ENCODE assay signal across 8 cellular contexts in the genomic region with DNA sequence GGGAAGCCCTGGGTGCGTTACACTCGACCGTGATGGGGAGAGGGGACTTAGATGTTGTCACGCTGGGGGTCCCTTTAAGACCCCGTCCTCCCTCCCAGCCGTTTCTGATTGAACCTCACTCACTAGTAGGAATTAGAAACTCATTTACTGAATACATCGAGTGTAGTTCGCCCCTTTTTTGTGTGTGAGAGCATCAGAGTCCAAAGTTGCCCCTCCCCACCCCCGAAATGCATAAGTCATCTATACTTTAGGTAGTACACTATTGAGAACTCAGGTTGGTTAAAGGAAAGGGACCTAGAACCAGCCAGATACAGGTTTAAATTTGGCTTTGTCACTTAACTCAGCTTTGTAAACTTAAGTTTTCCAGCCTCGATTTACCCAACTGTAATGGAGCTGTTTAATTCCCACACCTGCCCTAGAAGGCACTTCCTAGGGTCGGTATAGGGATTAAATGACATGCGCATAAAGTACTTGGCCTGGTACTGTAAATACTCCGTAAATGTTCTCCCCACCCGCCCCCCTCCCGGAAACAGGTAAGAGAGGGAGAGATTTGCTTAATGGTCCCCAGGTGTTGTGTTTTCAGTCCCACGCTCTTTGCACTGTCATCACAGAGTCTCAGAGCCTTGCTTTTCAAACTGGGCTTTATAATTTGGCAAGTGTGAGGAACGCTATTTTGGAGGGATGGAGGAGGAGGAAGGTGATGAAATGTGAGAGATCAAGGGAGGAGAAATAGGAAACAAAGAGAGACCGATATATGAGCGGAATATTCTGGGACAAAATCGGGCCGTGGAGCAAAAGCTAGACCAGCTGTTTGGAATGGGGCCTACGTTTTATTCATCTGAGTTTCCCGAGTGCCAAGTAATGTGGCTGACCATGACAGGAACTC. TPM values are rescaled to one million over a fixed set of nuclear protein-coding genes. Genes with fewer than 3 reads are reported as not detected.
DNase-seq lines count a peak whose midpoint lies in the region; ATAC-seq and TF ChIP-seq lines count a peak whose summit lies in the region.

No MANE protein-coding gene starts in this region.

- peak overlapping the region; percentile 72 for H3K9ac ChIP-seq in H9 (ENCODE audit: extremely low read depth, insufficient read length, low read length)
- H3K9ac ChIP-seq in skeletal muscle tissue (ENCODE audit: low read depth in 1 of 3, low read length in 3 of 3): peak overlapping the region; percentile 55 to 90 (median 84)

- POLR2A ChIA-PET in AG04449 (lab: Yijun Ruan, JAX): interaction anchor here (1.5 kb wide), 1 partner anchor 70 kb away, joined by 7 read pairs; no protein-coding TSS in a partner anchor
- POLR2A ChIA-PET in activated B cell treated with CpG ODN at 0.5 μM for 24 hours (lab: Charles Lee): interaction anchor here (0.8 to 2.1 kb wide), 18 partner anchors 11 to 1290 kb away, joined by 3 to 29 read pairs (median 5); a partner anchor contains a TSS

- no CpG with 5 or more reads among the region's 23 CpGs for WGBS in H9 (ENCODE audit: extremely low coverage, insufficient read length, low lambda C conversion rate)
- 0 to 1% methylated on average over 12 to 16 of the region's 23 CpGs for WGBS in gastroesophageal sphincter (ENCODE audit: low coverage in 1 of 2), 2 donors

- H3K56ac ChIP-seq in H9 (ENCODE audit: insufficient read length, low read depth, low read length): no peak overlapping the region

- H3K27me3 ChIP-seq in H9 (ENCODE audit: insufficient read depth, low read length): no peaks in the 10 kb centered on the region
- no peaks in the 10 kb centered on the region for H3K27me3 ChIP-seq in gastroesophageal sphincter
- no peaks in the 10 kb centered on the region for H3K27me3 ChIP-seq in skeletal muscle tissue (ENCODE audit: control insufficient read depth in 3 of 3, insufficient read depth in 3 of 3, low read length in 3 of 3)

- H4K5ac ChIP-seq in H9 (ENCODE audit: insufficient read length, low read depth, low read length): no peak overlapping the region

- peaks cover 3% of the 10 kb centered on the region; the same call in 1 of the 2 replicates for H3K4me1 ChIP-seq in H9 (ENCODE audit: insufficient read depth, low read length)
- H3K4me1 ChIP-seq in gastroesophageal sphincter: peaks cover 0 to 53% (median 7%) of the 10 kb centered on the region in 3 donors
- peaks cover 27 to 38% (median 32%) of the 10 kb centered on the region in 3 donors for H3K4me1 ChIP-seq in skeletal muscle tissue (ENCODE audit: control insufficient read depth in 3 of 3, insufficient read depth in 3 of 3, low read length in 3 of 3)

- H3K9me3 ChIP-seq in H9 (ENCODE audit: control insufficient read depth, low read depth, low read length) (no peaks in the 10 kb centered on the region), gastroesophageal sphincter (no peaks in the 10 kb centered on the region), skeletal muscle tissue (ENCODE audit: control insufficient read depth in 3 of 3, low read length in 3 of 3) (no peaks in the 10 kb centered on the region)

- H3K4me3 ChIP-seq in AG04449 (ENCODE audit: low read depth, low read length): peak overlapping the region; percentile 87
- H3K4me3 ChIP-seq in gastroesophageal sphincter: peak overlapping the region; percentile 81 to 99
- peak overlapping the region; percentile 67 to 93 (median 90) for H3K4me3 ChIP-seq in skeletal muscle tissue (ENCODE audit: low read length in 3 of 3)

- no peak overlapping the region for H2BK15ac ChIP-seq in H9 (ENCODE audit: low read depth, low read length)

- H2AK5ac ChIP-seq in H9 (ENCODE audit: insufficient read length, low read length): no peak overlapping the region

- H3K4me2 ChIP-seq in H9 (ENCODE audit: insufficient read depth, insufficient read length, low read length): peak overlapping the region; percentile 100

- H2BK20ac ChIP-seq in H9 (ENCODE audit: low read depth, low read length, poor library complexity, severe bottlenecking): no peak overlapping the region

- TF ChIP-seq POLR2A in gastroesophageal sphincter (IDR thresholded peaks at IDR 0.05): no peak

- H3K36me3 Mint-ChIP-seq in H9 (ENCODE audit: insufficient read depth in 1 of 3, low read depth in 3 of 3) (peaks cover 8 to 25% (median 21%) of the 10 kb centered on the region in 3 experiments; a peak in 6 of 7 replicates), activated B cell treated with CpG ODN at 0.5 μM for 24 hours (ENCODE audit: low read depth) (peaks cover 36% of the 10 kb centered on the region)

- DNase-seq in AG04449 (ENCODE audit: low read depth, low spot score) (no peak), H9 (peak; percentile 48), activated B cell treated with CpG ODN at 0.5 μM for 24 hours (no peak), Kasumi-1 (lab: John Stamatoyannopoulos, UW) (no peak), COLO829 (ENCODE audit: low spot score) (no peak)

- H3K79me1 ChIP-seq in H9 (ENCODE audit: insufficient read depth, low read depth, low read length, poor library complexity, severe bottlenecking): peaks cover 10% of the 10 kb centered on the region

- peak overlapping the region; percentile 8 for H2BK5ac ChIP-seq in H9 (ENCODE audit: insufficient read length, low read length)

- H2BK120ac ChIP-seq in H9 (ENCODE audit: low read depth, low read length, poor library complexity, severe bottlenecking): no peak overlapping the region

- no peak overlapping the region for H4K91ac ChIP-seq in H9 (ENCODE audit: insufficient read length, low read depth, low read length)

- intact Hi-C loops in activated B cell treated with CpG ODN at 0.5 μM for 24 hours (cut with micrococcal nuclease): loop anchor here (2.0 to 10.0 kb wide), 5 partner anchors 78 to 1562 kb away; a partner anchor contains a TSS

- H3K27me3 Mint-ChIP-seq in H9 (ENCODE audit: low read depth): peaks cover 4% of the 10 kb centered on the region
- H3K27me3 Mint-ChIP-seq in activated B cell treated with CpG ODN at 0.5 μM for 24 hours: no peaks in the 10 kb centered on the region

- no peak overlapping the region for H3K4ac ChIP-seq in H9 (ENCODE audit: low read depth, low read length)

- no peak overlapping the region for H3K14ac ChIP-seq in H9 (ENCODE audit: insufficient read depth, low read length)

- peaks cover 0 to 36% of the 10 kb centered on the region in 2 donors for H3K36me3 ChIP-seq in gastroesophageal sphincter
- peaks cover 10 to 20% (median 17%) of the 10 kb centered on the region in 3 donors for H3K36me3 ChIP-seq in skeletal muscle tissue (ENCODE audit: control insufficient read depth in 3 of 3, insufficient read depth in 3 of 3, low read length in 3 of 3)

- ATAC-seq in activated B cell treated with CpG ODN at 0.5 μM for 24 hours (ENCODE audit: low read depth) (no peak), gastroesophageal sphincter (no peak)
- no peak for ATAC-seq in activated CD4-positive, CD25-positive, alpha-beta regulatory T cell treated with anti-CD3 and anti-CD28 coated beads, Interleukin-2, amount 50 U/mL, for 24 hours

- H3K4me1 Mint-ChIP-seq in H9: peaks cover 25 to 29% of the 10 kb centered on the region in 2 experiments
- peaks cover 33% of the 10 kb centered on the region for H3K4me1 Mint-ChIP-seq in activated B cell treated with CpG ODN at 0.5 μM for 24 hours

- peaks cover 25% of the 10 kb centered on the region for H3K23me2 ChIP-seq in H9 (ENCODE audit: insufficient read length, low read depth, low read length, poor library complexity, severe bottlenecking)

- TF ChIP-seq EP300 in gastroesophageal sphincter (IDR thresholded peaks at IDR 0.05): no peak

- H3K9me3 Mint-ChIP-seq in H9 (no peaks in the 10 kb centered on the region), activated B cell treated with CpG ODN at 0.5 μM for 24 hours (no peaks in the 10 kb centered on the region)

- H3T11ph ChIP-seq in H9 (ENCODE audit: low read length): no peak overlapping the region

- CTCF ChIA-PET in AG04449 (lab: Yijun Ruan, JAX): interaction anchor here (0.6 to 10.7 kb wide), 70 partner anchors 8 to 1403 kb away, joined by 3 to 589 read pairs (median 5); a partner anchor contains a TSS
- CTCF ChIA-PET in activated B cell treated with CpG ODN at 0.5 μM for 24 hours (lab: Charles Lee): interaction anchor here (0.6 to 6.2 kb wide), 28 partner anchors 10 to 1036 kb away, joined by 3 to 124 read pairs (median 5); a partner anchor contains a TSS

- H3K27ac Mint-ChIP-seq in H9 (peak overlapping the region; percentile 59 to 89 (median 88); a peak in 6 of 7 replicates), activated B cell treated with CpG ODN at 0.5 μM for 24 hours (peak overlapping the region; percentile 88)

- no peaks in the 10 kb centered on the region for H4K20me1 ChIP-seq in H9 (ENCODE audit: control insufficient read depth, insufficient read depth, insufficient read length)

- H3K23ac ChIP-seq in H9 (ENCODE audit: insufficient read length, low read depth, low read length): peak overlapping the region; percentile 34

- H3K18ac ChIP-seq in H9 (ENCODE audit: insufficient read length, low read depth, low read length): no peak overlapping the region

- H3K79me2 ChIP-seq in H9 (ENCODE audit: insufficient read depth, low read length): peaks cover 8% of the 10 kb centered on the region; the same call in 1 of the 2 replicates

- peak overlapping the region; percentile 41 for H3K27ac ChIP-seq in H9 (ENCODE audit: insufficient read length, low read depth, low read length)
- peak overlapping the region; percentile 70 to 97 (median 93) for H3K27ac ChIP-seq in gastroesophageal sphincter
- peak overlapping the region; percentile 92 for H3K27ac ChIP-seq in skeletal muscle tissue (ENCODE audit: low read depth, low read length)

- no peak for TF ChIP-seq CTCF in AG04449 (IDR thresholded peaks at IDR 0.05; ENCODE audit: insufficient read depth, low read length, missing control alignments)
- TF ChIP-seq CTCF in H9 (conservative IDR thresholded peaks at IDR 0.05): no peak
- no peak for TF ChIP-seq CTCF in activated B cell treated with CpG ODN at 0.5 μM for 24 hours (IDR thresholded peaks at IDR 0.05)
- no peak for TF ChIP-seq CTCF in gastroesophageal sphincter (IDR thresholded peaks at IDR 0.05)

- no peak overlapping the region for H2BK12ac ChIP-seq in H9 (ENCODE audit: insufficient read length, low read depth, low read length)

- H3K4me3 Mint-ChIP-seq in H9 (peak overlapping the region; percentile 86 to 89), activated B cell treated with CpG ODN at 0.5 μM for 24 hours (peak overlapping the region; percentile 95)

- H4K8ac ChIP-seq in H9 (replicated peaks; ENCODE audit: insufficient read length, low read depth, low read length): no peak overlapping the region

- no peak overlapping the region for H2AFZ ChIP-seq in H9 (ENCODE audit: low read length)

RNA-seq across cellular contexts. Expression of a gene that starts 0.9 kb away (rescaled TPM):
- 50.3 and 50.5 TPM in 2 replicates for total RNA-seq in H9 (2021)
- 31.1 and 33.7 TPM in 2 replicates for total RNA-seq in activated B cell treated with CpG ODN at 0.5 μM for 24 hours
- 10 to 100 TPM; 57.2 to 65.5 (median 61.5) TPM for total RNA-seq in gastroesophageal sphincter
- 26.1 TPM for total RNA-seq in skeletal muscle tissue

RNA-seq across cellular contexts. Expression of a gene that starts 4.5 kb away (rescaled TPM):
- total RNA-seq in H9 (2021): 4.2 and 5.2 TPM in 2 replicates
- 76.3 and 86.9 TPM in 2 replicates for total RNA-seq in activated B cell treated with CpG ODN at 0.5 μM for 24 hours
- total RNA-seq in gastroesophageal sphincter: 10 to 100 TPM; 26.9 to 55.0 (median 36.7) TPM
- 9.4 TPM for total RNA-seq in skeletal muscle tissue

Comparison
In these comparisons a context has a peak if more than half of its experiments do, and no peak if none do; other contexts are left out.
1. H3K27ac ChIP-seq: peak in every context shown above with its lines; median percentile 93 in gastroesophageal sphincter; 92 in skeletal muscle tissue; 41 in H9.